In the genomic region with DNA sequence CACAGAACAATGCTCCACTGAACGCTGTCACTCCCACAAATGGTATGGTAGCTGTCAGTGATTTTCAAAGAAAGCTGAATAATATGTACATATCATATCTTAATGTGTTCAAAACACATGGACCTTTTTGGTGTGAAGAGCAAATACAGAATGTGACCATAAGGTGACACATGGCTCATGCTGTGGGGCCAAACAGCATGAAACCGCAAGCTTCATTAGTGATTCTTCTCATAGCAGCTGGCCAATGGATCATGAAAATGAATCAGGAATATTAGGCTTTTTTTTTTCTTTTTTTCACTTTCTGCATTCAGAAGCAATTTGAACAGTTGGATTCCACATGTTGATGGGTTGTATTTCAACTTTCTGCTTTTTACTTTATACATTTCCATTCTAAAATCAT, we compare ENCODE assay signal across 1 cellular context.
TF ChIP-seq lines count a peak whose summit lies in the region.

No MANE protein-coding gene starts in this region.

TF ChIP-seq in GM23338, 12 proteins besides CTCF, POLR2A, EP300 and RAD21 (continued from another document):
- no peak for TF ChIP-seq POLR2AphosphoS5 (IDR thresholded peaks at IDR 0.05; ENCODE audit: low read depth)
- no peak for TF ChIP-seq EZH2phosphoT487 (IDR thresholded peaks at IDR 0.05; ENCODE audit: unreplicated experiment)
